In genomic region chr17:79837888-79838540, GRCh38 we compare ENCODE assay signal across 8 cellular contexts. TPM values are rescaled to one million over a fixed set of nuclear protein-coding genes. Genes with fewer than 3 reads are reported as not detected.
A peak's percentile ranks its signal among the peaks of the same experiment; 100 is the strongest.
DNase-seq lines count a peak whose midpoint lies in the region; ATAC-seq and TF ChIP-seq lines count a peak whose summit lies in the region.

No MANE protein-coding gene starts in this region.

- POLR2A ChIA-PET in activated B cell treated with CpG ODN at 0.5 μM for 24 hours (lab: Charles Lee): interaction anchor here (0.6 to 7.2 kb wide), 16 partner anchors 20 to 160 kb away, joined by 3 to 212 read pairs (median 8); partner anchors contain the start of gene CBX8

- H3K27me3 ChIP-seq in HUES6 (ENCODE audit: control insufficient read depth, insufficient read depth, low read length) (peaks cover 91% of the 10 kb centered on the region), fibroblast of lung (ENCODE audit: control insufficient read depth, insufficient read depth, low read length) (peaks cover 30% of the 10 kb centered on the region), rectal smooth muscle tissue (ENCODE audit: control insufficient read depth, insufficient read depth, low read length) (peaks cover 28% of the 10 kb centered on the region)

- peak; percentile 43 for DNase-seq in activated B cell treated with CpG ODN at 0.5 μM for 24 hours
- DNase-seq in fibroblast of lung (ENCODE audit: low read depth in 2 of 2): no peak
- no peak for DNase-seq in ecto neural progenitor cell (ENCODE audit: low spot score)
- no peak for DNase-seq in NCI-H2107 treated with DMSO at 0.1 percent for 48 hours (lab: John Stamatoyannopoulos, UW; ENCODE audit: unreplicated experiment)
- DNase-seq in A172 (ENCODE audit: low spot score): no peak

- H3K79me2 ChIP-seq in fibroblast of lung (ENCODE audit: control insufficient read depth, insufficient read depth, low read length): peaks cover 13% of the 10 kb centered on the region

- H3K4me1 ChIP-seq in HUES6 (ENCODE audit: control insufficient read depth, insufficient read depth, low read length): peaks cover 57% of the 10 kb centered on the region
- peaks cover 13% of the 10 kb centered on the region for H3K4me1 ChIP-seq in fibroblast of lung (ENCODE audit: control insufficient read depth, extremely low read depth, insufficient read depth, low read length)
- H3K4me1 ChIP-seq in rectal smooth muscle tissue (ENCODE audit: control insufficient read depth, insufficient read depth, low read length): peaks cover 14% of the 10 kb centered on the region

- peaks cover 35% of the 10 kb centered on the region for H3K36me3 Mint-ChIP-seq in activated B cell treated with CpG ODN at 0.5 μM for 24 hours (ENCODE audit: low read depth)

- no peaks in the 10 kb centered on the region for H4K20me1 ChIP-seq in fibroblast of lung (ENCODE audit: control insufficient read depth, extremely low read depth, insufficient read depth, low read length)

- H3K4me3 ChIP-seq in HUES6 (ENCODE audit: low read depth, low read length) (peak overlapping the region; percentile 78), fibroblast of lung (replicated peaks in 1 of 4; ENCODE audit: control extremely low read depth in 1 of 4, insufficient read depth in 1 of 4, low read depth in 3 of 4, low read length in 4 of 4) (peak overlapping the region; percentile 74 to 91 (median 80)), rectal smooth muscle tissue (ENCODE audit: low read length) (peak overlapping the region; percentile 81)

- H3K4me1 Mint-ChIP-seq in activated B cell treated with CpG ODN at 0.5 μM for 24 hours: peaks cover 63% of the 10 kb centered on the region

- no peaks in the 10 kb centered on the region for H3K9me3 Mint-ChIP-seq in activated B cell treated with CpG ODN at 0.5 μM for 24 hours

- H3K4me3 Mint-ChIP-seq in activated B cell treated with CpG ODN at 0.5 μM for 24 hours: peak overlapping the region; percentile 95

- CTCF ChIA-PET in activated B cell treated with CpG ODN at 0.5 μM for 24 hours (lab: Charles Lee): interaction anchor here (0.6 to 1.6 kb wide), 3 partner anchors 18 to 49 kb away, joined by 3 read pairs; no protein-coding TSS in a partner anchor

- intact Hi-C loops in activated B cell treated with CpG ODN at 0.5 μM for 24 hours (cut with micrococcal nuclease): loop anchor here (2.0 to 5.0 kb wide), 7 partner anchors 41 to 309 kb away; partner anchors contain the start of genes CBX8, CCDC40, EIF4A3 and ENPP7

- peak overlapping the region; percentile 95 for H3K27ac Mint-ChIP-seq in activated B cell treated with CpG ODN at 0.5 μM for 24 hours

- peak overlapping the region; percentile 99 for H3K4me2 ChIP-seq in fibroblast of lung (ENCODE audit: extremely low read depth, insufficient read depth, low read length)

- H3K27me3 Mint-ChIP-seq in activated B cell treated with CpG ODN at 0.5 μM for 24 hours: peaks cover 17% of the 10 kb centered on the region

- H3K36me3 ChIP-seq in HUES6 (ENCODE audit: control insufficient read depth, insufficient read depth, low read length): no peaks in the 10 kb centered on the region
- H3K36me3 ChIP-seq in fibroblast of lung (ENCODE audit: control insufficient read depth, insufficient read depth, low read length): peaks cover 18% of the 10 kb centered on the region
- peaks cover 4% of the 10 kb centered on the region for H3K36me3 ChIP-seq in rectal smooth muscle tissue (ENCODE audit: control insufficient read depth, insufficient read depth, low read length)

- H3K27ac ChIP-seq in HUES6 (ENCODE audit: low read depth, low read length): no peak overlapping the region
- H3K27ac ChIP-seq in fibroblast of lung (ENCODE audit: insufficient read depth, low read length): peak overlapping the region; percentile 67
- H3K27ac ChIP-seq in rectal smooth muscle tissue (ENCODE audit: low read depth, low read length): peak overlapping the region; percentile 87

- peak overlapping the region; percentile 10 for H2AFZ ChIP-seq in fibroblast of lung (ENCODE audit: low read length)

- TF ChIP-seq CTCF in activated B cell treated with CpG ODN at 0.5 μM for 24 hours (IDR thresholded peaks at IDR 0.05) (no peak), fibroblast of lung (conservative IDR thresholded peaks at IDR 0.05 in 1 of 2, IDR thresholded peaks at IDR 0.05 in 1 of 2; ENCODE audit: low read depth in 1 of 2, low read length in 2 of 2) (no peak)

- ATAC-seq in activated B cell treated with CpG ODN at 0.5 μM for 24 hours (ENCODE audit: low read depth) (no peak), HG03095 (IDR thresholded peaks at IDR 0.05; ENCODE audit: unreplicated experiment) (no peak)

- H3K9me3 ChIP-seq in HUES6 (ENCODE audit: control insufficient read depth, insufficient read depth, low read depth, low read length): 0 out of 2 replicates have a peak, but pooled peaks cover 3% of the 10 kb centered on the region
- H3K9me3 ChIP-seq in fibroblast of lung (ENCODE audit: control insufficient read depth, insufficient read depth, low read depth, low read length): no peaks in the 10 kb centered on the region

- H3K9ac ChIP-seq in HUES6 (ENCODE audit: low read length) (peak overlapping the region; percentile 25), fibroblast of lung (ENCODE audit: insufficient read depth, low read length) (peak overlapping the region; percentile 49), rectal smooth muscle tissue (ENCODE audit: low read length) (peak overlapping the region; percentile 42)

RNA-seq across cellular contexts. Expression of gene CBX4, which starts 1.2 kb away (rescaled TPM):
- total RNA-seq in activated B cell treated with CpG ODN at 0.5 μM for 24 hours (55.6 and 56.3 TPM in 2 replicates), fibroblast of lung (11.0 and 13.4 TPM in 2 replicates)
- 5.4 and 5.6 TPM in 2 replicates for polyA plus RNA-seq in fibroblast of lung
- polyA plus RNA-seq in fibroblast of lung (2012): 8.8 TPM in 2 replicates
- polyA minus RNA-seq in fibroblast of lung (ENCODE audit: low replicate concordance): 1.3 and 1.6 TPM in 2 replicates
- total RNA-seq in A172 (2014; rRNA removed; shearing (Covaris generic)): 17.2 and 20.5 TPM in 2 replicates

RNA-seq across cellular contexts. Expression of gene CBX8, which starts 41.1 kb away (rescaled TPM):
- total RNA-seq in activated B cell treated with CpG ODN at 0.5 μM for 24 hours (4.0 and 4.9 TPM in 2 replicates), fibroblast of lung (3.3 and 4.0 TPM in 2 replicates)
- polyA plus RNA-seq in fibroblast of lung: 0.19 and 0.41 TPM in 2 replicates
- polyA plus RNA-seq in fibroblast of lung (2012): 4.9 and 5.2 TPM in 2 replicates
- 1.5 and 6.8 TPM in 2 replicates for polyA minus RNA-seq in fibroblast of lung (ENCODE audit: low replicate concordance)
- 7.9 and 8.8 TPM in 2 replicates for total RNA-seq in A172 (2014; rRNA removed; shearing (Covaris generic))
